Comparison of ENCODE assay signal across 1 cellular context in the genomic region with DNA sequence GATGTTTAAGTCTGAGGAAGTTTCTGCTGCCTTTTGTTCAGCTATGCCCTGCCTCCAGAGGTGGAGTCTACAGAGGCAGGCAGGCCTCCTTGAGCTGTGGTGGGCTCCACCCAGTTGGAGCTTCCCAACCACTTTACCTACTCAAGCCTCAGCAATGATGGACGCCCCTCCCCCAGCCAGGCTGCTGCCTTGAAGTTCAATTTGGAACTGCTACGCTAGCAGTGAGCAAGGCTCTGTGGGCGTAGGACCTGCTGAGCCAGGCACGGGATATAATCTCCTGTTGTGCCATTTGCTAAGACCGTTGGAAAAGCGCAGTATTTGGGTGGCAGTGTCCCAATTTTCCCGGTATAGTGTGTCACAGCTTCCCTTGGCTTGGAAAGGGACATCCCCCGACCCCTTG. TPM values are rescaled to one million over a fixed set of nuclear protein-coding genes. Genes with fewer than 3 reads are reported as not detected.
"Had no signal": no experiment of that assay in that cellular context is flagged by ENCODE, and none has a peak within 500 bp of the region (broad histone marks: within the 10 kb centered on the region; RNA-seq: fewer than 3 reads in every experiment).

No MANE protein-coding gene starts in this region.

RNA-seq across cellular contexts. Expression of a gene that starts 40.1 kb away (rescaled TPM):
- total RNA-seq: RPMI7951 had no signal
